ENCODE assay signal across 21 cellular contexts in genomic region chrX:18596096-18596495, GRCh38.
DNase-seq lines count a peak whose midpoint lies in the region; ATAC-seq and TF ChIP-seq lines count a peak whose summit lies in the region.
"Had no signal": no experiment of that assay in that cellular context is flagged by ENCODE, and none has a peak within 500 bp of the region (broad histone marks: within the 10 kb centered on the region; RNA-seq: fewer than 3 reads in every experiment).

No MANE protein-coding gene starts in this region.

- no peak overlapping the region for H3K14ac ChIP-seq in H9 (ENCODE audit: insufficient read depth, low read length)

- H3K79me2 ChIP-seq in neural cell (replicated peaks; ENCODE audit: insufficient read depth, low read length) (no peaks in the 10 kb centered on the region), H9 (ENCODE audit: insufficient read depth, low read length) (no peaks in the 10 kb centered on the region; the same call in 1 of the 2 replicates), PC-9 (ENCODE audit: low read depth) (no peaks in the 10 kb centered on the region)

- BruUV-seq in PC-9 (replicated peaks; lab: Mats Ljungman, UMichigan), result no TSS peak

- no peak overlapping the region for H3T11ph ChIP-seq in H9 (ENCODE audit: low read length)

- no peaks in the 10 kb centered on the region for H3K9me3 ChIP-seq in heart left ventricle
- no peaks in the 10 kb centered on the region for H3K9me3 ChIP-seq in left ventricle myocardium inferior (replicated peaks)
- H3K9me3 ChIP-seq in neural cell (ENCODE audit: low read length), result no peaks in the 10 kb centered on the region
- H3K9me3 ChIP-seq in testis, result no peaks in the 10 kb centered on the region
- H3K9me3 ChIP-seq in H9 (ENCODE audit: control insufficient read depth, low read depth, low read length), result peaks cover 41% of the 10 kb centered on the region
- H3K9me3 ChIP-seq in PC-9 (ENCODE audit: insufficient read depth, low read depth), result no peaks in the 10 kb centered on the region

- POLR2A ChIA-PET in PC-9 (lab: Charles Lee; ENCODE audit: unreplicated experiment), result no interaction called here

- H2BK5ac ChIP-seq in H9 (ENCODE audit: insufficient read length, low read length), result no peak overlapping the region

- H4K5ac ChIP-seq in H9 (ENCODE audit: insufficient read length, low read depth, low read length), result no peak overlapping the region

- H3K27ac ChIP-seq in heart left ventricle (no peak overlapping the region), left ventricle myocardium inferior (replicated peaks) (no peak overlapping the region), neural cell (ENCODE audit: low read length) (no peak overlapping the region), testis (no peak overlapping the region), H9 (ENCODE audit: insufficient read length, low read depth, low read length) (no peak overlapping the region), PC-9 (no peak overlapping the region)
- H3K27ac ChIP-seq: C4-2B, KMS-11 had no signal

- H4K91ac ChIP-seq in H9 (ENCODE audit: insufficient read length, low read depth, low read length), result no peak overlapping the region

- no peak overlapping the region for H2BK15ac ChIP-seq in H9 (ENCODE audit: low read depth, low read length)

- no peak overlapping the region for H3K4me3 ChIP-seq in heart left ventricle
- no peak overlapping the region for H3K4me3 ChIP-seq in left ventricle myocardium inferior
- no peak overlapping the region for H3K4me3 ChIP-seq in choroid plexus epithelial cell (ENCODE audit: low read depth, low read length)
- H3K4me3 ChIP-seq in neural cell (ENCODE audit: low read length), result no peak overlapping the region
- no peak overlapping the region for H3K4me3 ChIP-seq in testis
- H3K4me3 ChIP-seq in PC-9, result no peak overlapping the region

- no peak overlapping the region for H3K23ac ChIP-seq in H9 (ENCODE audit: insufficient read length, low read depth, low read length)

- peak; percentile 25 for TF ChIP-seq EP300 in neural cell (conservative IDR thresholded peaks at IDR 0.05; ENCODE audit: poor library complexity, severe bottlenecking)

- no peak overlapping the region for H3K18ac ChIP-seq in H9 (ENCODE audit: insufficient read length, low read depth, low read length)

- no peaks in the 10 kb centered on the region for H3K4me1 Mint-ChIP-seq in H9
- H3K4me1 Mint-ChIP-seq: CD8-positive, alpha-beta memory T cell had no signal

- H3K4me1 ChIP-seq in heart left ventricle (no peaks in the 10 kb centered on the region), left ventricle myocardium inferior (no peaks in the 10 kb centered on the region), testis (no peaks in the 10 kb centered on the region), H9 (ENCODE audit: insufficient read depth, low read length) (no peaks in the 10 kb centered on the region), PC-9 (replicated peaks; ENCODE audit: insufficient read depth) (no peaks in the 10 kb centered on the region)

- H3K9ac ChIP-seq in neural cell (ENCODE audit: low read length), result no peak overlapping the region
- no peak overlapping the region for H3K9ac ChIP-seq in H9 (ENCODE audit: extremely low read depth, insufficient read length, low read length)
- H3K9ac ChIP-seq: KMS-11 had no signal

- H3K27me3 ChIP-seq in heart left ventricle (no peaks in the 10 kb centered on the region), left ventricle myocardium inferior (ENCODE audit: low read depth) (no peaks in the 10 kb centered on the region), neural cell (ENCODE audit: insufficient read depth, low read depth, low read length) (no peaks in the 10 kb centered on the region), testis (no peaks in the 10 kb centered on the region), H9 (ENCODE audit: insufficient read depth, low read length) (no peaks in the 10 kb centered on the region), PC-9 (ENCODE audit: insufficient read depth, low read depth) (no peaks in the 10 kb centered on the region)

- H4K20me1 ChIP-seq in neural cell (ENCODE audit: insufficient read depth), result no peaks in the 10 kb centered on the region
- no peaks in the 10 kb centered on the region for H4K20me1 ChIP-seq in H9 (ENCODE audit: control insufficient read depth, insufficient read depth, insufficient read length)
- H4K20me1 ChIP-seq in PC-9 (ENCODE audit: insufficient read depth), result no peaks in the 10 kb centered on the region

- CTCF ChIA-PET in PC-9 (lab: Charles Lee), result no interaction called here

- no peak overlapping the region for H4K8ac ChIP-seq in H9 (replicated peaks; ENCODE audit: insufficient read length, low read depth, low read length)

- H3K4ac ChIP-seq in H9 (ENCODE audit: low read depth, low read length), result no peak overlapping the region

- no peaks in the 10 kb centered on the region for H3K79me1 ChIP-seq in H9 (ENCODE audit: insufficient read depth, low read depth, low read length, poor library complexity, severe bottlenecking)

- DNase-seq in heart left ventricle (no peak), left ventricle myocardium inferior (no peak), choroid plexus epithelial cell (ENCODE audit: low read depth) (peak; percentile 16), testis (peak; percentile 15), H9 (no peak), PC-9 (no peak)
- DNase-seq: CD8-positive, alpha-beta memory T cell; EL; GF-D8; H7; IMR-90; NCI-H1105; NCI-H146; NCI-H2029; NCI-H226; NCI-H510A treated with DMSO at 0.1 percent for 48 hours; NCI-H748 treated with DMSO at 0.1 percent for 48 hours had no signal

- no peak overlapping the region for H3K27ac Mint-ChIP-seq in H9
- H3K27ac Mint-ChIP-seq: CD8-positive, alpha-beta memory T cell had no signal

- no peak overlapping the region for H3K4me3 Mint-ChIP-seq in H9
- H3K4me3 Mint-ChIP-seq: CD8-positive, alpha-beta memory T cell had no signal

- H2BK20ac ChIP-seq in H9 (ENCODE audit: low read depth, low read length, poor library complexity, severe bottlenecking), result no peak overlapping the region

- 58 to 69% (median 63%) methylated on average over 4 of the region's 4 CpGs for WGBS in heart left ventricle, 4 donors
- WGBS in testis, 2 donors, result 38 to 40% methylated on average over 4 of the region's 4 CpGs
- no CpG with 5 or more reads among the region's 4 CpGs for WGBS in H9 (ENCODE audit: extremely low coverage, insufficient read length, low lambda C conversion rate)

- no peak overlapping the region for H3K4me2 ChIP-seq in neural cell (ENCODE audit: low read length)
- H3K4me2 ChIP-seq in H9 (ENCODE audit: insufficient read depth, insufficient read length, low read length), result no peak overlapping the region
- no peak overlapping the region for H3K4me2 ChIP-seq in PC-9
- H3K4me2 ChIP-seq: KMS-11 had no signal

- no peak overlapping the region for H2BK12ac ChIP-seq in H9 (ENCODE audit: insufficient read length, low read depth, low read length)

- no peaks in the 10 kb centered on the region for H3K9me2 ChIP-seq in neural cell (ENCODE audit: insufficient read depth, low read length)
- H3K9me2 ChIP-seq in PC-9 (ENCODE audit: insufficient read depth), result no peaks in the 10 kb centered on the region

- H3K36me3 ChIP-seq in heart left ventricle (peaks cover 0 to 14% (median 0%) of the 10 kb centered on the region in 9 donors), left ventricle myocardium inferior (no peaks in the 10 kb centered on the region), neural cell (ENCODE audit: insufficient read depth, low read length) (no peaks in the 10 kb centered on the region), testis (ENCODE audit: low read depth, missing control alignments) (no peaks in the 10 kb centered on the region), PC-9 (ENCODE audit: low read depth) (no peaks in the 10 kb centered on the region)

- H2AFZ ChIP-seq in neural cell (ENCODE audit: low read depth, low read length) (no peak overlapping the region), H9 (ENCODE audit: low read length) (no peak overlapping the region), PC-9 (no peak overlapping the region)

- ATAC-seq in heart left ventricle (peak; percentile 57 to 85 (median 72)), HG03135 (IDR thresholded peaks at IDR 0.05; ENCODE audit: unreplicated experiment) (no peak)

- H2BK120ac ChIP-seq in H9 (ENCODE audit: low read depth, low read length, poor library complexity, severe bottlenecking), result no peak overlapping the region

- peaks cover 49 to 50% of the 10 kb centered on the region in 2 experiments for H3K9me3 Mint-ChIP-seq in H9
- H3K9me3 Mint-ChIP-seq: CD8-positive, alpha-beta memory T cell had no signal

- peaks cover 8 to 32% (median 16%) of the 10 kb centered on the region in 3 experiments; a peak in 6 of 7 replicates for H3K36me3 Mint-ChIP-seq in H9 (ENCODE audit: insufficient read depth in 1 of 3, low read depth in 3 of 3)

- TF ChIP-seq RAD21 in neural cell (conservative IDR thresholded peaks at IDR 0.05), result no peak

- TF ChIP-seq POLR2A in heart left ventricle (IDR thresholded peaks at IDR 0.05) (no peak), testis (IDR thresholded peaks at IDR 0.05) (no peak)

- no peak overlapping the region for H2AK5ac ChIP-seq in H9 (ENCODE audit: insufficient read length, low read length)

- H3K23me2 ChIP-seq in H9 (ENCODE audit: insufficient read length, low read depth, low read length, poor library complexity, severe bottlenecking), result no peaks in the 10 kb centered on the region

- intact Hi-C loops in heart left ventricle (cut with DNase I), result loop anchor here in 2 of 10 donors (10.0 kb wide), 2 partner anchors 171 to 289 kb away; partner anchors contain the start of gene CDKL5 (in 1 of the 2)
- intact Hi-C loops in left ventricle myocardium inferior (cut with micrococcal nuclease), result no loop called here
- intact Hi-C loops in testis (cut with DNase I; ENCODE audit: low total_unique reads), result no loop called here
- intact Hi-C loops in PC-9 (cut with micrococcal nuclease; ENCODE audit: unreplicated experiment), result no loop called here

- TF ChIP-seq CTCF in heart left ventricle (IDR thresholded peaks at IDR 0.05) (no peak), left ventricle myocardium inferior (IDR thresholded peaks at IDR 0.05; ENCODE audit: borderline replicate concordance) (no peak), choroid plexus epithelial cell (conservative IDR thresholded peaks at IDR 0.05; ENCODE audit: low read depth, low read length) (no peak), neural cell (IDR thresholded peaks at IDR 0.05; ENCODE audit: poor library complexity, severe bottlenecking) (no peak), testis (IDR thresholded peaks at IDR 0.05) (no peak), H9 (conservative IDR thresholded peaks at IDR 0.05) (no peak), PC-9 (conservative IDR thresholded peaks at IDR 0.05) (no peak)

- no peaks in the 10 kb centered on the region for H3K27me3 Mint-ChIP-seq in H9 (ENCODE audit: low read depth)
- H3K27me3 Mint-ChIP-seq: CD8-positive, alpha-beta memory T cell had no signal

- H3F3A ChIP-seq in neural cell (ENCODE audit: insufficient read depth, low read length, poor library complexity, severe bottlenecking) (no peaks in the 10 kb centered on the region), PC-9 (ENCODE audit: insufficient read depth, low read depth) (no peaks in the 10 kb centered on the region)

- no peak overlapping the region for H3K56ac ChIP-seq in H9 (ENCODE audit: insufficient read length, low read depth, low read length)

Comparison
In these comparisons a context has a peak if more than half of its experiments do, and no peak if none do; other contexts are left out.
1. DNase-seq: peak in choroid plexus epithelial cell (single experiment) and testis (single experiment); none in heart left ventricle (0 of 5), left ventricle myocardium inferior (single experiment), H9 (single experiment) and PC-9 (0 of 2).